Comparison of ENCODE assay signal across 10 cellular contexts in genomic region chr14:44912041-44912869, GRCh38. TPM values are rescaled to one million over a fixed set of nuclear protein-coding genes. Genes with fewer than 3 reads are reported as not detected.
DNase-seq lines count a peak whose midpoint lies in the region; ATAC-seq and TF ChIP-seq lines count a peak whose summit lies in the region.
"Had no signal": no experiment of that assay in that cellular context is flagged by ENCODE, and none has a peak within 500 bp of the region (broad histone marks: within the 10 kb centered on the region; RNA-seq: fewer than 3 reads in every experiment).

No MANE protein-coding gene starts in this region.

- H3K18ac ChIP-seq in mesenchymal stem cell (ENCODE audit: low read depth in 1 of 2, low read length in 2 of 2): no peak overlapping the region

- TF ChIP-seq POLR2A in upper lobe of left lung (IDR thresholded peaks at IDR 0.05): no peak

- no peak overlapping the region for H2AFZ ChIP-seq in mesenchymal stem cell (ENCODE audit: low read depth, low read length)

- TF ChIP-seq EP300 in upper lobe of left lung (IDR thresholded peaks at IDR 0.05): no peak

- H3K4me3 ChIP-seq in coronary artery: peak overlapping the region; percentile 83
- peak overlapping the region in 1 of 2 experiments; percentile 69 for H3K4me3 ChIP-seq in mesenchymal stem cell (ENCODE audit: insufficient read depth in 1 of 2, low read depth in 1 of 2, low read length in 2 of 2)
- H3K4me3 ChIP-seq in upper lobe of left lung: peak overlapping the region; percentile 13 to 63 (median 52)

- no peak overlapping the region for H2BK12ac ChIP-seq in mesenchymal stem cell (ENCODE audit: low read length in 2 of 2)

- TF ChIP-seq CTCF in coronary artery (IDR thresholded peaks at IDR 0.05) (no peak), upper lobe of left lung (IDR thresholded peaks at IDR 0.05) (peak in 1 of 6 experiments; percentile 20)

- H3K79me1 ChIP-seq in mesenchymal stem cell (replicated peaks; ENCODE audit: low read length, poor library complexity, severe bottlenecking): no peaks in the 10 kb centered on the region

- intact Hi-C loops in activated naive CD4-positive, alpha-beta T cell treated with anti-CD3 and anti-CD28 coated beads for 36 hours (cut with micrococcal nuclease): no loop called here

- H3K36me3 ChIP-seq in mesenchymal stem cell (ENCODE audit: control insufficient read depth in 1 of 2, insufficient read depth in 2 of 2, low read depth in 1 of 2, low read length in 2 of 2) (no peaks in the 10 kb centered on the region), upper lobe of left lung (no peaks in the 10 kb centered on the region)

- CTCF ChIA-PET in activated naive CD4-positive, alpha-beta T cell treated with anti-CD3 and anti-CD28 coated beads, Interleukin-2, amount 10 ng/mL, durations not matched to agents 7 days and 5 days (lab: Charles Lee): interaction anchor here (2.4 kb wide), 1 partner anchor 356 kb away, joined by 10 read pairs; no protein-coding TSS in a partner anchor
- CTCF ChIA-PET in activated naive CD4-positive, alpha-beta T cell treated with anti-CD3 and anti-CD28 coated beads for 36 hours (lab: Charles Lee): interaction anchor here (1.5 to 1.6 kb wide), 2 partner anchors 11 to 356 kb away, joined by 3 to 9 read pairs; no protein-coding TSS in a partner anchor

- no peak overlapping the region for H3K4me2 ChIP-seq in mesenchymal stem cell (ENCODE audit: low read length, poor library complexity, severe bottlenecking)

- peak overlapping the region; percentile 20 for H3K9ac ChIP-seq in mesenchymal stem cell (ENCODE audit: low read length)

- no peak for DNase-seq in activated naive CD4-positive, alpha-beta T cell treated with anti-CD3 and anti-CD28 coated beads, Interleukin-2, amount 10 ng/mL, durations not matched to agents 7 days and 5 days
- DNase-seq in activated naive CD4-positive, alpha-beta T cell treated with anti-CD3 and anti-CD28 coated beads for 36 hours: no peak
- DNase-seq in coronary artery (ENCODE audit: low spot score): no peak
- no peak for DNase-seq in mesenchymal stem cell
- DNase-seq in upper lobe of left lung: peak in 1 of 2 donors; percentile 82
- no peak for DNase-seq in caudate nucleus (lab: John Stamatoyannopoulos, UW)
- no peak for DNase-seq in foreskin melanocyte
- DNase-seq: activated T-cell treated with anti-CD3 and anti-CD28 coated beads, Interleukin-2, amount 50 U/mL, for 1 hour; DND-41 had no signal

- no peaks in the 10 kb centered on the region for H3K36me3 Mint-ChIP-seq in activated naive CD4-positive, alpha-beta T cell treated with anti-CD3 and anti-CD28 coated beads, Interleukin-2, amount 10 ng/mL, durations not matched to agents 7 days and 5 days
- peaks cover 2% of the 10 kb centered on the region for H3K36me3 Mint-ChIP-seq in activated naive CD4-positive, alpha-beta T cell treated with anti-CD3 and anti-CD28 coated beads for 36 hours (ENCODE audit: low read depth)

- no peak overlapping the region for H4K91ac ChIP-seq in mesenchymal stem cell (ENCODE audit: low read length)

- H2BK120ac ChIP-seq in mesenchymal stem cell (ENCODE audit: low read depth, low read length): no peak overlapping the region

- H3K27ac ChIP-seq in coronary artery: no peak overlapping the region
- H3K27ac ChIP-seq in mesenchymal stem cell (ENCODE audit: low read length, poor library complexity, severe bottlenecking): no peak overlapping the region
- H3K27ac ChIP-seq in upper lobe of left lung: peak overlapping the region in 1 of 4 donors; percentile 18
- H3K27ac ChIP-seq in caudate nucleus (ENCODE audit: low read depth, low read length): no peak overlapping the region

- H3K27ac Mint-ChIP-seq in activated naive CD4-positive, alpha-beta T cell treated with anti-CD3 and anti-CD28 coated beads, Interleukin-2, amount 10 ng/mL, durations not matched to agents 7 days and 5 days: no peak overlapping the region
- H3K27ac Mint-ChIP-seq in activated naive CD4-positive, alpha-beta T cell treated with anti-CD3 and anti-CD28 coated beads for 36 hours: no peak overlapping the region

- H3K27me3 ChIP-seq in mesenchymal stem cell (ENCODE audit: control insufficient read depth in 1 of 2, insufficient read depth in 1 of 2, low read length in 2 of 2) (peaks cover 0 to 10% of the 10 kb centered on the region in 2 experiments), upper lobe of left lung (peaks cover 0 to 9% (median 4%) of the 10 kb centered on the region in 4 donors)

- peaks cover 3% of the 10 kb centered on the region for H3K9me3 Mint-ChIP-seq in activated naive CD4-positive, alpha-beta T cell treated with anti-CD3 and anti-CD28 coated beads, Interleukin-2, amount 10 ng/mL, durations not matched to agents 7 days and 5 days
- H3K9me3 Mint-ChIP-seq in activated naive CD4-positive, alpha-beta T cell treated with anti-CD3 and anti-CD28 coated beads for 36 hours: peaks cover 4% of the 10 kb centered on the region

- H3K4me1 Mint-ChIP-seq in activated naive CD4-positive, alpha-beta T cell treated with anti-CD3 and anti-CD28 coated beads, Interleukin-2, amount 10 ng/mL, durations not matched to agents 7 days and 5 days: peaks cover 10% of the 10 kb centered on the region
- H3K4me1 Mint-ChIP-seq in activated naive CD4-positive, alpha-beta T cell treated with anti-CD3 and anti-CD28 coated beads for 36 hours (ENCODE audit: low read depth): peaks cover 9% of the 10 kb centered on the region

- H3K27me3 Mint-ChIP-seq in activated naive CD4-positive, alpha-beta T cell treated with anti-CD3 and anti-CD28 coated beads, Interleukin-2, amount 10 ng/mL, durations not matched to agents 7 days and 5 days: peaks cover 50% of the 10 kb centered on the region
- peaks cover 23% of the 10 kb centered on the region for H3K27me3 Mint-ChIP-seq in activated naive CD4-positive, alpha-beta T cell treated with anti-CD3 and anti-CD28 coated beads for 36 hours (ENCODE audit: low read depth)

- H3K9me3 ChIP-seq in mesenchymal stem cell (ENCODE audit: control insufficient read depth, low read length) (no peaks in the 10 kb centered on the region), upper lobe of left lung (peaks cover 0 to 4% (median 0%) of the 10 kb centered on the region in 4 donors)

- no peak overlapping the region for H4K8ac ChIP-seq in mesenchymal stem cell (ENCODE audit: low read length)

- no peak overlapping the region for H2BK5ac ChIP-seq in mesenchymal stem cell (ENCODE audit: low read depth, low read length, poor library complexity, severe bottlenecking)

- H2BK15ac ChIP-seq in mesenchymal stem cell (ENCODE audit: low read depth, poor library complexity, severe bottlenecking): no peak overlapping the region

- no peak overlapping the region for H2AK5ac ChIP-seq in mesenchymal stem cell (ENCODE audit: low read length, severe bottlenecking)

- H3K4me3 Mint-ChIP-seq in activated naive CD4-positive, alpha-beta T cell treated with anti-CD3 and anti-CD28 coated beads, Interleukin-2, amount 10 ng/mL, durations not matched to agents 7 days and 5 days: peak overlapping the region; percentile 31
- H3K4me3 Mint-ChIP-seq in activated naive CD4-positive, alpha-beta T cell treated with anti-CD3 and anti-CD28 coated beads for 36 hours: no peak overlapping the region

- H3K4me1 ChIP-seq in mesenchymal stem cell (ENCODE audit: control insufficient read depth, insufficient read depth, low read depth, low read length): no peaks in the 10 kb centered on the region
- H3K4me1 ChIP-seq in upper lobe of left lung: peaks cover 3 to 17% (median 5%) of the 10 kb centered on the region in 4 donors

- H3K14ac ChIP-seq in mesenchymal stem cell (ENCODE audit: low read length in 2 of 2): no peak overlapping the region

- H3K23ac ChIP-seq in mesenchymal stem cell (ENCODE audit: low read length in 2 of 2): no peak overlapping the region

- ATAC-seq in upper lobe of left lung (ENCODE audit: low FRiP score in 2 of 2) (peak; percentile 11 to 66), HG02763 (IDR thresholded peaks at IDR 0.05; ENCODE audit: unreplicated experiment) (no peak)

- 98% methylated on average over 64 of the region's 69 CpGs for WGBS in mesenchymal stem cell
- WGBS in upper lobe of left lung, 2 donors: 18 to 19% methylated on average over 31 to 38 of the region's 69 CpGs

- H3K4ac ChIP-seq in mesenchymal stem cell (ENCODE audit: low read depth in 1 of 2, low read length in 2 of 2): no peak overlapping the region

RNA-seq across cellular contexts. Expression of gene KLHL28, which starts 49.5 kb away (rescaled TPM):
- 10 to 100 TPM; 10.8 to 12.7 TPM for total RNA-seq in activated naive CD4-positive, alpha-beta T cell treated with anti-CD3 and anti-CD28 coated beads for 36 hours
- 5.4 TPM for polyA plus RNA-seq in mesenchymal stem cell (2013, experiment 1 of 2)
- 6.1 TPM for polyA plus RNA-seq in mesenchymal stem cell (2013, experiment 2 of 2)
- total RNA-seq in upper lobe of left lung: 10 to 100 TPM in 4 of 6 donors, 1 to 10 TPM in 2; 3.7 to 20.0 (median 12.4) TPM

RNA-seq across cellular contexts. Expression of gene TOGARAM1, which starts 49.7 kb away (rescaled TPM):
- 1 to 10 TPM; 3.1 to 3.3 TPM for total RNA-seq in activated naive CD4-positive, alpha-beta T cell treated with anti-CD3 and anti-CD28 coated beads for 36 hours
- polyA plus RNA-seq in mesenchymal stem cell (2013, experiment 1 of 2): 11.2 TPM
- polyA plus RNA-seq in mesenchymal stem cell (2013, experiment 2 of 2): 12.5 TPM
- 10 to 100 TPM; 11.3 to 42.3 (median 16.2) TPM for total RNA-seq in upper lobe of left lung
